ENCODE assay signal across 15 cellular contexts in the genomic region with DNA sequence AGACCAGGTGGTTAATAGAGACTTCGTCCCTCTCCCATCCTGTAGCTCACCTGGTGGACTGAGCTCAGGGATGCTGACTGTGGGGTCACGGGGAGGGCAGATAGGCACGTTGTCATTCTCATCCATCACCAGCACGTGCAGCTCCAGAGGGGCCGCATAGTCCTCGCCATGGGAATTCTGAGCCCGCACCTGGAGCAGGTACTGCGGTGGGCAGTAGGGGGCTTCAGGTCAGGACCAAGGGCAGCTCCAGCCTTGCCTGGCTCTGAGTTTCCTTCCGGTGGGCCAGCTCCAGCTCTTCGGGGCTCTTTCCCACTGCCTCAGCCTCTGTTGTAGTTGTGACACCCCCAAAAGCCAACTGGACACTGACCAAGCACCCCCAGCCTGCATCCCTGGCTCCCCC.
A peak's percentile ranks its signal among the peaks of the same experiment; 100 is the strongest.
DNase-seq lines count a peak whose midpoint lies in the region; ATAC-seq and TF ChIP-seq lines count a peak whose summit lies in the region.
"Had no signal": no experiment of that assay in that cellular context is flagged by ENCODE, and none has a peak within 500 bp of the region (broad histone marks: within the 10 kb centered on the region; RNA-seq: fewer than 3 reads in every experiment).

No MANE protein-coding gene starts in this region.

- no peak overlapping the region for H2AFZ ChIP-seq in DND-41 (ENCODE audit: low read depth, low read length)
- H2AFZ ChIP-seq: PC-9 had no signal

- no peak for DNase-seq in DND-41
- DNase-seq in left kidney (ENCODE audit: low read depth, low spot score) = peak; percentile 36
- DNase-seq in activated CD8-positive, alpha-beta memory T cell treated with anti-CD3 and anti-CD28 coated beads for 24 hours = no peak
- no peak for DNase-seq in COLO668 (lab: John Stamatoyannopoulos, UW; ENCODE audit: unreplicated experiment)
- DNase-seq: ACHN; CD4-positive, CD25-positive, alpha-beta regulatory T cell; GOT3; MG63; NCI-H1092 treated with DMSO at 0.1 percent for 48 hours; NCI-H187; NCI-H446; NCI-H748 treated with DMSO at 0.1 percent for 48 hours; PC-9 had no signal

- no peak overlapping the region for H3K4me2 ChIP-seq in DND-41 (ENCODE audit: insufficient read depth, low read length)
- H3K4me2 ChIP-seq: PC-9 had no signal

- TF ChIP-seq RAD21 in Ishikawa (IDR thresholded peaks at IDR 0.05; ENCODE audit: low read depth) = no peak

- no peak overlapping the region for H3K9ac ChIP-seq in DND-41 (ENCODE audit: low read depth, low read length)

- no peaks in the 10 kb centered on the region for H3K4me1 ChIP-seq in DND-41 (ENCODE audit: insufficient read depth, low read length)

- H3K27me3 ChIP-seq in DND-41 (ENCODE audit: insufficient read depth, low read length, poor library complexity) = no peaks in the 10 kb centered on the region
- H3K27me3 ChIP-seq: MG63 had no signal

- no peak overlapping the region for H3K4me3 ChIP-seq in DND-41 (ENCODE audit: low read depth in 1 of 2, low read length in 2 of 2)
- H3K4me3 ChIP-seq: MG63, PC-9 had no signal

- ATAC-seq in DND-41 (ENCODE audit: insufficient read depth, low read depth) (no peak), HG02759 (IDR thresholded peaks at IDR 0.05; ENCODE audit: unreplicated experiment) (no peak)

- TF ChIP-seq CTCF in DND-41 (IDR thresholded peaks at IDR 0.05; ENCODE audit: borderline replicate concordance, extremely low read depth, low read length, poor library complexity, severe bottlenecking) = peak; percentile 8

- no peaks in the 10 kb centered on the region for H3K79me2 ChIP-seq in DND-41 (ENCODE audit: insufficient read depth, low read length)

- 0 out of 2 replicates have a peak, but pooled peaks cover 3% of the 10 kb centered on the region for H4K20me1 ChIP-seq in DND-41 (ENCODE audit: insufficient read depth, low read length)

- no peak for TF ChIP-seq EP300 in Ishikawa (IDR thresholded peaks at IDR 0.05; ENCODE audit: borderline replicate concordance)

- no peak overlapping the region for H3K27ac ChIP-seq in DND-41 (ENCODE audit: low read length)
- H3K27ac ChIP-seq: PC-9 had no signal

- no peaks in the 10 kb centered on the region for H3K36me3 ChIP-seq in DND-41 (ENCODE audit: insufficient read depth, low read length)
- H3K36me3 ChIP-seq: MG63 had no signal

- no peaks in the 10 kb centered on the region for H3K9me3 ChIP-seq in DND-41 (ENCODE audit: insufficient read depth, low read length, severe bottlenecking)
- H3K9me3 ChIP-seq: MG63 had no signal

TF ChIP-seq in Ishikawa, 13 proteins besides CTCF, POLR2A, EP300 and RAD21:
- TF ChIP-seq TAF1 (IDR thresholded peaks at IDR 0.05; ENCODE audit: low read depth) = no peak
- TF ChIP-seq TEAD4 (IDR thresholded peaks at IDR 0.05) = no peak
- TF ChIP-seq, protein P1, sequence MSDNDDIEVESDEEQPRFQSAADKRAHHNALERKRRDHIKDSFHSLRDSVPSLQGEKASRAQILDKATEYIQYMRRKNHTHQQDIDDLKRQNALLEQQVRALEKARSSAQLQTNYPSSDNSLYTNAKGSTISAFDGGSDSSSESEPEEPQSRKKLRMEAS (IDR thresholded peaks at IDR 0.05) = no peak
- TF ChIP-seq, protein P2, sequence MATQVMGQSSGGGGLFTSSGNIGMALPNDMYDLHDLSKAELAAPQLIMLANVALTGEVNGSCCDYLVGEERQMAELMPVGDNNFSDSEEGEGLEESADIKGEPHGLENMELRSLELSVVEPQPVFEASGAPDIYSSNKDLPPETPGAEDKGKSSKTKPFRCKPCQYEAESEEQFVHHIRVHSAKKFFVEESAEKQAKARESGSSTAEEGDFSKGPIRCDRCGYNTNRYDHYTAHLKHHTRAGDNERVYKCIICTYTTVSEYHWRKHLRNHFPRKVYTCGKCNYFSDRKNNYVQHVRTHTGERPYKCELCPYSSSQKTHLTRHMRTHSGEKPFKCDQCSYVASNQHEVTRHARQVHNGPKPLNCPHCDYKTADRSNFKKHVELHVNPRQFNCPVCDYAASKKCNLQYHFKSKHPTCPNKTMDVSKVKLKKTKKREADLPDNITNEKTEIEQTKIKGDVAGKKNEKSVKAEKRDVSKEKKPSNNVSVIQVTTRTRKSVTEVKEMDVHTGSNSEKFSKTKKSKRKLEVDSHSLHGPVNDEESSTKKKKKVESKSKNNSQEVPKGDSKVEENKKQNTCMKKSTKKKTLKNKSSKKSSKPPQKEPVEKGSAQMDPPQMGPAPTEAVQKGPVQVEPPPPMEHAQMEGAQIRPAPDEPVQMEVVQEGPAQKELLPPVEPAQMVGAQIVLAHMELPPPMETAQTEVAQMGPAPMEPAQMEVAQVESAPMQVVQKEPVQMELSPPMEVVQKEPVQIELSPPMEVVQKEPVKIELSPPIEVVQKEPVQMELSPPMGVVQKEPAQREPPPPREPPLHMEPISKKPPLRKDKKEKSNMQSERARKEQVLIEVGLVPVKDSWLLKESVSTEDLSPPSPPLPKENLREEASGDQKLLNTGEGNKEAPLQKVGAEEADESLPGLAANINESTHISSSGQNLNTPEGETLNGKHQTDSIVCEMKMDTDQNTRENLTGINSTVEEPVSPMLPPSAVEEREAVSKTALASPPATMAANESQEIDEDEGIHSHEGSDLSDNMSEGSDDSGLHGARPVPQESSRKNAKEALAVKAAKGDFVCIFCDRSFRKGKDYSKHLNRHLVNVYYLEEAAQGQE (IDR thresholded peaks at IDR 0.05; ENCODE audit: low read depth) = peak; percentile 73
- no peak for TF ChIP-seq NFIC (IDR thresholded peaks at IDR 0.05)
- 0 out of 2 replicates have a peak, but pooled peaks have one; percentile 34 for TF ChIP-seq ZBTB7A (IDR thresholded peaks at IDR 0.05; ENCODE audit: low read depth)
